Comparison of ENCODE assay signal across 34 cellular contexts in genomic region chr5:124090115-124090514, GRCh38.
"Had no signal": no experiment of that assay in that cellular context is flagged by ENCODE, and none has a peak within 500 bp of the region (broad histone marks: within the 10 kb centered on the region; RNA-seq: fewer than 3 reads in every experiment).

No MANE protein-coding gene starts in this region.

- H3K27me3 ChIP-seq: adrenal gland, body of pancreas, esophagus muscularis mucosa, gastrocnemius medialis had no signal

- H3K27me3 Mint-ChIP-seq: activated B cell treated with CpG ODN at 0.5 μM for 24 hours; activated CD4-positive, alpha-beta memory T cell treated with anti-CD3 and anti-CD28 coated beads for 36 hours; activated CD8-positive, alpha-beta memory T cell treated with anti-CD3 and anti-CD28 coated beads, Interleukin-2, amount 10 ng/mL, durations not matched to agents 7 days and 5 days; activated naive CD4-positive, alpha-beta T cell treated with anti-CD3 and anti-CD28 coated beads, Interleukin-2, amount 50 U/mL, for 24 hours; activated naive CD8-positive, alpha-beta T cell treated with anti-CD3 and anti-CD28 coated beads for 36 hours; activated naive CD8-positive, alpha-beta T cell treated with anti-CD3 and anti-CD28 coated beads, Interleukin-2, amount 50 U/mL, for 24 hours; effector memory CD8-positive, alpha-beta T cell; T-helper 17 cell had no signal

- H3K4me1 Mint-ChIP-seq: activated B cell treated with CpG ODN at 0.5 μM for 24 hours; activated CD8-positive, alpha-beta memory T cell treated with anti-CD3 and anti-CD28 coated beads, Interleukin-2, amount 10 ng/mL, durations not matched to agents 7 days and 5 days; activated naive CD4-positive, alpha-beta T cell treated with anti-CD3 and anti-CD28 coated beads, Interleukin-2, amount 50 U/mL, for 24 hours; activated naive CD8-positive, alpha-beta T cell treated with anti-CD3 and anti-CD28 coated beads for 36 hours; activated naive CD8-positive, alpha-beta T cell treated with anti-CD3 and anti-CD28 coated beads, Interleukin-2, amount 50 U/mL, for 24 hours; T-helper 17 cell had no signal

- H3K9me3 ChIP-seq: adrenal gland, body of pancreas, gastrocnemius medialis had no signal

- DNase-seq: activated B cell treated with CpG ODN at 0.5 μM for 24 hours; activated CD4-positive, alpha-beta memory T cell treated with anti-CD3 and anti-CD28 coated beads for 36 hours; activated CD4-positive, alpha-beta T cell treated with anti-CD3 and anti-CD28 coated beads for 48 hours; activated CD8-positive, alpha-beta memory T cell treated with anti-CD3 and anti-CD28 coated beads, Interleukin-2, amount 10 ng/mL, durations not matched to agents 7 days and 5 days; activated CD8-positive, alpha-beta memory T cell treated with anti-CD3 and anti-CD28 coated beads, Interleukin-2, amount 50 U/mL, for 4 hours; activated CD8-positive, alpha-beta T cell treated with anti-CD3 and anti-CD28 coated beads, Interleukin-2, amount 10 ng/mL, durations not matched to agents 7 days and 5 days; activated effector memory CD4-positive, alpha-beta T cell treated with anti-CD3 and anti-CD28 coated beads, Interleukin-2, amount 50 U/mL, for 16 hours; activated naive CD4-positive, alpha-beta T cell treated with anti-CD3 and anti-CD28 coated beads for 36 hours; activated naive CD8-positive, alpha-beta T cell treated with anti-CD3 and anti-CD28 coated beads for 36 hours; activated naive CD8-positive, alpha-beta T cell treated with anti-CD3 and anti-CD28 coated beads, Interleukin-2, amount 50 U/mL, for 24 hours; activated T-cell treated with anti-CD3 and anti-CD28 coated beads, Interleukin-2, amount 50 U/mL, for 1 hour; activated T-cell treated with anti-CD3 and anti-CD28 coated beads, Interleukin-2, amount 50 U/mL, for 48 hours; adrenal gland; amygdala; aorta; body of pancreas; caudate nucleus; cortex of kidney; dermis blood vessel endothelial cell; effector CD4-positive, alpha-beta T cell; effector memory CD8-positive, alpha-beta T cell; erythroblast; gastrocnemius medialis; head of caudate nucleus; T-helper 1 cell; T-helper 17 cell; T1000; WERI-Rb-1 had no signal

- H3K4me3 ChIP-seq: adrenal gland, body of pancreas, esophagus muscularis mucosa, gastrocnemius medialis had no signal

- H3K27ac ChIP-seq: adrenal gland, body of pancreas, esophagus muscularis mucosa, gastrocnemius medialis, WERI-Rb-1 had no signal

- ATAC-seq: activated CD4-positive, CD25-positive, alpha-beta regulatory T cell treated with anti-CD3 and anti-CD28 coated beads, Interleukin-2, amount 50 U/mL, for 24 hours; activated CD8-positive, alpha-beta memory T cell treated with anti-CD3 and anti-CD28 coated beads, Interleukin-2, amount 10 ng/mL, durations not matched to agents 7 days and 5 days; activated CD8-positive, alpha-beta T cell treated with anti-CD3 and anti-CD28 coated beads, Interleukin-2, amount 10 ng/mL, durations not matched to agents 7 days and 5 days; activated naive CD8-positive, alpha-beta T cell treated with anti-CD3 and anti-CD28 coated beads, Interleukin-2, amount 50 U/mL, for 24 hours; body of pancreas; effector memory CD8-positive, alpha-beta T cell; gastrocnemius medialis; T-helper 17 cell had no signal

- H3K36me3 ChIP-seq: adrenal gland, esophagus muscularis mucosa, gastrocnemius medialis, WERI-Rb-1 had no signal

- H3K4me1 ChIP-seq: adrenal gland, body of pancreas, esophagus muscularis mucosa, gastrocnemius medialis had no signal

- H3K27ac Mint-ChIP-seq: activated B cell treated with CpG ODN at 0.5 μM for 24 hours; activated CD4-positive, alpha-beta memory T cell treated with anti-CD3 and anti-CD28 coated beads for 36 hours; activated CD8-positive, alpha-beta memory T cell treated with anti-CD3 and anti-CD28 coated beads, Interleukin-2, amount 10 ng/mL, durations not matched to agents 7 days and 5 days; activated CD8-positive, alpha-beta T cell treated with anti-CD3 and anti-CD28 coated beads, Interleukin-2, amount 10 ng/mL, durations not matched to agents 7 days and 5 days; activated naive CD4-positive, alpha-beta T cell treated with anti-CD3 and anti-CD28 coated beads for 36 hours; activated naive CD4-positive, alpha-beta T cell treated with anti-CD3 and anti-CD28 coated beads, Interleukin-2, amount 50 U/mL, for 24 hours; activated naive CD8-positive, alpha-beta T cell treated with anti-CD3 and anti-CD28 coated beads for 36 hours; activated naive CD8-positive, alpha-beta T cell treated with anti-CD3 and anti-CD28 coated beads, Interleukin-2, amount 50 U/mL, for 24 hours; activated T-helper 1 cell treated with anti-CD3 and anti-CD28 coated beads, Interleukin-12 subunit alpha, Interleukin-12 subunit beta, Interleukin-2, Interleukin-4 antibody, amounts not matched to agents 30 ng/mL and 10 ng/mL and 1 ng/mL, durations not matched to agents 14 hours and 24 hours and 36 hours; activated T-helper 2 cell treated with anti-CD3 and anti-CD28 coated beads, Interferon-gamma antibody, Interleukin-2, Interleukin-4, amounts not matched to agents 10 μg/mL and 5 μg/mL and 100 μg/mL, durations not matched to agents 14 hours and 24 hours and 36 hours; effector memory CD8-positive, alpha-beta T cell; T-helper 17 cell; T-helper 2 cell treated with Interferon-gamma antibody and Interleukin-4, amounts not matched to agents 5 μg/mL and 100 μg/mL, for 36 hours had no signal

- H3K9me3 Mint-ChIP-seq: activated naive CD4-positive, alpha-beta T cell treated with anti-CD3 and anti-CD28 coated beads, Interleukin-2, amount 50 U/mL, for 24 hours; activated naive CD8-positive, alpha-beta T cell treated with anti-CD3 and anti-CD28 coated beads for 36 hours; activated naive CD8-positive, alpha-beta T cell treated with anti-CD3 and anti-CD28 coated beads, Interleukin-2, amount 50 U/mL, for 24 hours; activated T-helper 1 cell treated with anti-CD3 and anti-CD28 coated beads, Interleukin-12 subunit alpha, Interleukin-12 subunit beta, Interleukin-2, Interleukin-4 antibody, amounts not matched to agents 30 ng/mL and 10 ng/mL and 1 ng/mL, durations not matched to agents 14 hours and 24 hours and 36 hours; activated T-helper 2 cell treated with anti-CD3 and anti-CD28 coated beads, Interferon-gamma antibody, Interleukin-2, Interleukin-4, amounts not matched to agents 10 μg/mL and 5 μg/mL and 100 μg/mL, durations not matched to agents 14 hours and 24 hours and 36 hours; T-helper 2 cell treated with Interferon-gamma antibody and Interleukin-4, amounts not matched to agents 5 μg/mL and 100 μg/mL, for 36 hours had no signal

- H3K36me3 Mint-ChIP-seq: activated CD4-positive, alpha-beta memory T cell treated with anti-CD3 and anti-CD28 coated beads for 36 hours; activated CD8-positive, alpha-beta memory T cell treated with anti-CD3 and anti-CD28 coated beads, Interleukin-2, amount 10 ng/mL, durations not matched to agents 7 days and 5 days; activated naive CD4-positive, alpha-beta T cell treated with anti-CD3 and anti-CD28 coated beads, Interleukin-2, amount 50 U/mL, for 24 hours; activated naive CD8-positive, alpha-beta T cell treated with anti-CD3 and anti-CD28 coated beads for 36 hours had no signal

- H3K4me3 Mint-ChIP-seq: activated B cell treated with CpG ODN at 0.5 μM for 24 hours; activated CD4-positive, alpha-beta memory T cell treated with anti-CD3 and anti-CD28 coated beads for 36 hours; activated CD8-positive, alpha-beta memory T cell treated with anti-CD3 and anti-CD28 coated beads, Interleukin-2, amount 10 ng/mL, durations not matched to agents 7 days and 5 days; activated CD8-positive, alpha-beta T cell treated with anti-CD3 and anti-CD28 coated beads, Interleukin-2, amount 10 ng/mL, durations not matched to agents 7 days and 5 days; activated naive CD4-positive, alpha-beta T cell treated with anti-CD3 and anti-CD28 coated beads for 36 hours; activated naive CD4-positive, alpha-beta T cell treated with anti-CD3 and anti-CD28 coated beads, Interleukin-2, amount 50 U/mL, for 24 hours; activated naive CD8-positive, alpha-beta T cell treated with anti-CD3 and anti-CD28 coated beads for 36 hours; activated naive CD8-positive, alpha-beta T cell treated with anti-CD3 and anti-CD28 coated beads, Interleukin-2, amount 50 U/mL, for 24 hours; activated T-helper 1 cell treated with anti-CD3 and anti-CD28 coated beads, Interleukin-12 subunit alpha, Interleukin-12 subunit beta, Interleukin-2, Interleukin-4 antibody, amounts not matched to agents 30 ng/mL and 10 ng/mL and 1 ng/mL, durations not matched to agents 14 hours and 24 hours and 36 hours; effector memory CD8-positive, alpha-beta T cell; T-helper 17 cell; T-helper 2 cell treated with Interferon-gamma antibody and Interleukin-4, amounts not matched to agents 5 μg/mL and 100 μg/mL, for 36 hours had no signal
